In the genomic region with DNA sequence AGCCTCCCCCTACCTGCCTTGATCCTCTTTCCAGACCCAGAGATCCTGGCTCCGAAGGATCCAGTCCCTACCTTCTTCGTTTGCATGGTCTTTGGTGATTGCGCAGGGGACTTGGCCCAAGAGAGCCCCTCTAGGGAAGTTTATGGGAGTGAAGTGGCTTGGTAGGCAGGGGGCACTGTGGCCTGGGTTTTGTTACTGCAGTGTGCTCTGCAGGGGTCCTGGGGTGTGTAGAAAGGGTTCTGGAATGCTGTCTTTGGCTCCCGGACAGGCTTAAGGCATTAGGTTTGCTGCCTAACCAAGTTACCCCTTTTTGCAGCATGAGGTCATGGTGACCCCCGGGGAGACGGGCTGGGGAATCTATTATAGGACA, we compare ENCODE assay signal across 9 cellular contexts. TPM values are rescaled to one million over a fixed set of nuclear protein-coding genes. Genes with fewer than 3 reads are reported as not detected.
DNase-seq lines count a peak whose midpoint lies in the region; ATAC-seq and TF ChIP-seq lines count a peak whose summit lies in the region.
"Had no signal": no experiment of that assay in that cellular context is flagged by ENCODE, and none has a peak within 500 bp of the region (broad histone marks: within the 10 kb centered on the region; RNA-seq: fewer than 3 reads in every experiment).

No MANE protein-coding gene starts in this region.

- H3K27ac Mint-ChIP-seq in activated CD4-positive, alpha-beta T cell treated with anti-CD3 and anti-CD28 coated beads for 36 hours = peak overlapping the region; percentile 59
- H3K27ac Mint-ChIP-seq in activated CD8-positive, alpha-beta T cell treated with anti-CD3 and anti-CD28 coated beads, Interleukin-2, amount 10 ng/mL, durations not matched to agents 7 days and 5 days = peak overlapping the region; percentile 78

- no peak for ATAC-seq in activated CD4-positive, alpha-beta T cell treated with anti-CD3 and anti-CD28 coated beads for 36 hours
- no peak for ATAC-seq in activated CD8-positive, alpha-beta T cell treated with anti-CD3 and anti-CD28 coated beads, Interleukin-2, amount 10 ng/mL, durations not matched to agents 7 days and 5 days
- no peak for ATAC-seq in HG02571 (IDR thresholded peaks at IDR 0.05; ENCODE audit: unreplicated experiment)
- no peak for ATAC-seq in HG02840 (IDR thresholded peaks at IDR 0.05; ENCODE audit: low FRiP score, unreplicated experiment)
- ATAC-seq: K562 had no signal

- peak overlapping the region; percentile 70 for H3K4me3 Mint-ChIP-seq in activated CD4-positive, alpha-beta T cell treated with anti-CD3 and anti-CD28 coated beads for 36 hours
- H3K4me3 Mint-ChIP-seq in activated CD8-positive, alpha-beta T cell treated with anti-CD3 and anti-CD28 coated beads, Interleukin-2, amount 10 ng/mL, durations not matched to agents 7 days and 5 days = peak overlapping the region; percentile 60

- CTCF ChIA-PET in activated CD4-positive, alpha-beta T cell treated with anti-CD3 and anti-CD28 coated beads for 36 hours (lab: Charles Lee) = interaction anchor here (0.6 to 1.4 kb wide), 17 partner anchors 9 to 1542 kb away, joined by 3 to 6 read pairs (median 3); no protein-coding TSS in a partner anchor
- CTCF ChIA-PET in activated CD8-positive, alpha-beta T cell treated with anti-CD3 and anti-CD28 coated beads, Interleukin-2, amount 10 ng/mL, durations not matched to agents 7 days and 5 days (lab: Charles Lee) = interaction anchor here (0.8 to 9.6 kb wide), 10 partner anchors 7 to 533 kb away, joined by 3 to 195 read pairs (median 4); no protein-coding TSS in a partner anchor

- H3K27me3 Mint-ChIP-seq in activated CD4-positive, alpha-beta T cell treated with anti-CD3 and anti-CD28 coated beads for 36 hours = no peaks in the 10 kb centered on the region
- H3K27me3 Mint-ChIP-seq in activated CD8-positive, alpha-beta T cell treated with anti-CD3 and anti-CD28 coated beads, Interleukin-2, amount 10 ng/mL, durations not matched to agents 7 days and 5 days (ENCODE audit: low read depth) = peaks cover under 1% of the 10 kb centered on the region

- H3K9me3 ChIP-seq in iPS-20b (ENCODE audit: insufficient read depth, low read depth, low read length) = no peaks in the 10 kb centered on the region
- H3K9me3 ChIP-seq in suprapubic skin = no peaks in the 10 kb centered on the region
- H3K9me3 ChIP-seq in HAP-1 = no peaks in the 10 kb centered on the region

- TF ChIP-seq CTCF in suprapubic skin (IDR thresholded peaks at IDR 0.05) = no peak

- intact Hi-C loops in activated CD4-positive, alpha-beta T cell treated with anti-CD3 and anti-CD28 coated beads for 36 hours (cut with DNase I, micrococcal nuclease) = loop anchor here (5.0 kb wide), 2 partner anchors 147 to 337 kb away; partner anchors contain the start of gene RPS27 (in 1 of the 2)

- POLR2A ChIA-PET in activated CD4-positive, alpha-beta T cell treated with anti-CD3 and anti-CD28 coated beads for 36 hours (lab: Charles Lee) = no interaction called here
- POLR2A ChIA-PET in activated CD8-positive, alpha-beta T cell treated with anti-CD3 and anti-CD28 coated beads, Interleukin-2, amount 10 ng/mL, durations not matched to agents 7 days and 5 days (lab: Charles Lee) = interaction anchor here (0.5 to 2.1 kb wide), 4 partner anchors 8 to 405 kb away, joined by 3 to 6 read pairs (median 4); no protein-coding TSS in a partner anchor

- H3K4me3 ChIP-seq in iPS-20b (ENCODE audit: low read length) (peak overlapping the region; percentile 66), suprapubic skin (peak overlapping the region; percentile 75), HAP-1 (no peak overlapping the region)
- H3K4me3 ChIP-seq: K562 had no signal

- WGBS in suprapubic skin = 42% methylated on average over 6 of the region's 6 CpGs

- DNase-seq in activated CD4-positive, alpha-beta T cell treated with anti-CD3 and anti-CD28 coated beads for 36 hours = no peak
- no peak for DNase-seq in activated CD4-positive, alpha-beta T cell treated with anti-CD3 and anti-CD28 coated beads, Interleukin-2, amount 50 U/mL, for 48 hours
- DNase-seq in activated CD8-positive, alpha-beta T cell treated with anti-CD3 and anti-CD28 coated beads, Interleukin-2, amount 10 ng/mL, durations not matched to agents 7 days and 5 days = no peak
- DNase-seq in suprapubic skin (ENCODE audit: low spot score in 2 of 2) = no peak
- DNase-seq in HAP-1 (ENCODE audit: low spot score in 2 of 2) = no peak

- H3K36me3 Mint-ChIP-seq in activated CD4-positive, alpha-beta T cell treated with anti-CD3 and anti-CD28 coated beads for 36 hours (ENCODE audit: low read depth) = peaks cover 32% of the 10 kb centered on the region
- peaks cover 36% of the 10 kb centered on the region for H3K36me3 Mint-ChIP-seq in activated CD8-positive, alpha-beta T cell treated with anti-CD3 and anti-CD28 coated beads, Interleukin-2, amount 10 ng/mL, durations not matched to agents 7 days and 5 days (ENCODE audit: low read depth)

- H3K9ac ChIP-seq in iPS-20b (ENCODE audit: low read depth, low read length) = peak overlapping the region; percentile 48; the same call in 1 of the 2 replicates

- in situ Hi-C loops in HAP-1 (cut with MboI; ENCODE audit: low sequenced_read_pairs) = no loop called here

- no peak for TF ChIP-seq EP300 in suprapubic skin (IDR thresholded peaks at IDR 0.05)

- no peaks in the 10 kb centered on the region for H3K9me3 Mint-ChIP-seq in activated CD4-positive, alpha-beta T cell treated with anti-CD3 and anti-CD28 coated beads for 36 hours (ENCODE audit: low read depth)
- H3K9me3 Mint-ChIP-seq in activated CD8-positive, alpha-beta T cell treated with anti-CD3 and anti-CD28 coated beads, Interleukin-2, amount 10 ng/mL, durations not matched to agents 7 days and 5 days (ENCODE audit: insufficient read depth) = no peaks in the 10 kb centered on the region

- peaks cover 30% of the 10 kb centered on the region for H3K4me1 ChIP-seq in iPS-20b (ENCODE audit: insufficient read depth, low read length)
- peaks cover 55% of the 10 kb centered on the region for H3K4me1 ChIP-seq in suprapubic skin
- H3K4me1 ChIP-seq in HAP-1 = peaks cover 6% of the 10 kb centered on the region

- peaks cover 31% of the 10 kb centered on the region for H3K36me3 ChIP-seq in iPS-20b (ENCODE audit: insufficient read depth, low read depth, low read length)
- H3K36me3 ChIP-seq in suprapubic skin = peaks cover 25% of the 10 kb centered on the region
- H3K36me3 ChIP-seq in HAP-1 (replicated peaks) = peaks cover 34% of the 10 kb centered on the region

- H3K27me3 ChIP-seq in iPS-20b (ENCODE audit: insufficient read depth, low read length) (no peaks in the 10 kb centered on the region), suprapubic skin (peaks cover 5% of the 10 kb centered on the region), HAP-1 (ENCODE audit: low read depth) (no peaks in the 10 kb centered on the region)

- H3K27ac ChIP-seq in iPS-20b (ENCODE audit: low read length) (no peak overlapping the region), suprapubic skin (peak overlapping the region; percentile 93)

- H3K4me1 Mint-ChIP-seq in activated CD4-positive, alpha-beta T cell treated with anti-CD3 and anti-CD28 coated beads for 36 hours = peaks cover 60% of the 10 kb centered on the region
- peaks cover 79% of the 10 kb centered on the region for H3K4me1 Mint-ChIP-seq in activated CD8-positive, alpha-beta T cell treated with anti-CD3 and anti-CD28 coated beads, Interleukin-2, amount 10 ng/mL, durations not matched to agents 7 days and 5 days (ENCODE audit: low read depth)

- TF ChIP-seq POLR2A in suprapubic skin (IDR thresholded peaks at IDR 0.05) = no peak

RNA-seq across cellular contexts. Expression of gene ATP8B2, which starts 3.8 kb away (rescaled TPM):
- 10 to 100 TPM; 48.2 TPM for total RNA-seq in activated CD4-positive, alpha-beta T cell treated with anti-CD3 and anti-CD28 coated beads for 36 hours
- total RNA-seq in activated CD8-positive, alpha-beta T cell treated with anti-CD3 and anti-CD28 coated beads, Interleukin-2, amount 10 ng/mL, durations not matched to agents 7 days and 5 days = 10 to 100 TPM; 65.3 to 71.6 TPM
- 10 to 100 TPM; 14.4 to 34.4 (median 22.0) TPM for total RNA-seq in suprapubic skin

RNA-seq across cellular contexts. Expression of gene AQP10, which starts 8.2 kb away (rescaled TPM):
- not detected for total RNA-seq in activated CD4-positive, alpha-beta T cell treated with anti-CD3 and anti-CD28 coated beads for 36 hours
- total RNA-seq in activated CD8-positive, alpha-beta T cell treated with anti-CD3 and anti-CD28 coated beads, Interleukin-2, amount 10 ng/mL, durations not matched to agents 7 days and 5 days = not detected
- total RNA-seq in suprapubic skin = under 1 TPM in 1 of 4 donors, not detected in 3; 0.26 TPM

RNA-seq across cellular contexts. Expression of gene HAX1, which starts 56.7 kb away (rescaled TPM):
- 100 to 1,000 TPM; 177 to 225 TPM for total RNA-seq in activated CD4-positive, alpha-beta T cell treated with anti-CD3 and anti-CD28 coated beads for 36 hours
- 100 to 1,000 TPM; 110 to 119 TPM for total RNA-seq in activated CD8-positive, alpha-beta T cell treated with anti-CD3 and anti-CD28 coated beads, Interleukin-2, amount 10 ng/mL, durations not matched to agents 7 days and 5 days
- total RNA-seq in suprapubic skin = 10 to 100 TPM; 66.0 to 88.3 (median 78.4) TPM
